ENCODE assay signal across 8 cellular contexts in genomic region chr19:33301011-33301899, GRCh38. TPM values are rescaled to one million over a fixed set of nuclear protein-coding genes. Genes with fewer than 3 reads are reported as not detected.
DNase-seq lines count a peak whose midpoint lies in the region; ATAC-seq, FAIRE-seq and TF ChIP-seq lines count a peak whose summit lies in the region.

No MANE protein-coding gene starts in this region.

- H3K4me1 ChIP-seq in SK-N-SH (ENCODE audit: control insufficient read depth in 1 of 2, insufficient read depth in 2 of 2, low read depth in 1 of 2, low read length in 1 of 2) (peaks cover 0 to 4% of the 10 kb centered on the region in 2 experiments; a peak in 1 of 4 replicates), breast epithelium (peaks cover 0 to 9% of the 10 kb centered on the region in 2 donors), lung (ENCODE audit: control insufficient read depth in 2 of 2, insufficient read depth in 2 of 2, low read length in 2 of 2) (peaks cover 0 to 18% of the 10 kb centered on the region in 2 donors), testis (peaks cover 8% of the 10 kb centered on the region)

- DNase-seq in SK-N-SH (peak; percentile 63), breast epithelium (ENCODE audit: low spot score in 2 of 2) (peak in 1 of 2 donors; percentile 51), lung (ENCODE audit: low spot score) (peak; percentile 38), testis (no peak), GM12892 (ENCODE audit: insufficient read length) (no peak), NCI-H82 (lab: John Stamatoyannopoulos, UW) (no peak)

- no peak for FAIRE-seq in GM12892 (lab: Jason Lieb, UNC)

- H3K79me2 ChIP-seq in SK-N-SH (ENCODE audit: insufficient read depth) = no peaks in the 10 kb centered on the region

- H3K4me2 ChIP-seq in SK-N-SH = no peak overlapping the region

- H3K36me3 ChIP-seq in SK-N-SH (replicated peaks in 1 of 2; ENCODE audit: control insufficient read depth in 1 of 2, insufficient read depth in 2 of 2, low read length in 1 of 2) (no peaks in the 10 kb centered on the region), breast epithelium (no peaks in the 10 kb centered on the region), lung (ENCODE audit: control insufficient read depth in 2 of 2, insufficient read depth in 2 of 2, low read length in 2 of 2) (no peaks in the 10 kb centered on the region), testis (ENCODE audit: low read depth, missing control alignments) (no peaks in the 10 kb centered on the region)

- no peak for TF ChIP-seq CTCF in SK-N-SH (IDR thresholded peaks at IDR 0.05)
- TF ChIP-seq CTCF in breast epithelium (IDR thresholded peaks at IDR 0.05) = no peak
- no peak for TF ChIP-seq CTCF in lung (IDR thresholded peaks at IDR 0.05; ENCODE audit: control extremely low read depth, extremely low read depth)
- TF ChIP-seq CTCF in testis (IDR thresholded peaks at IDR 0.05) = no peak

- H3K4me3 ChIP-seq in SK-N-SH (ENCODE audit: low read depth in 2 of 2, low read length in 1 of 2) = peak overlapping the region in 1 of 2 experiments; percentile 57; a peak in 1 of 4 replicates
- peak overlapping the region; percentile 60 to 86 (median 78) for H3K4me3 ChIP-seq in breast epithelium
- H3K4me3 ChIP-seq in lung = peak overlapping the region; percentile 68
- H3K4me3 ChIP-seq in testis = peak overlapping the region; percentile 40 to 48

- H3K27ac ChIP-seq in SK-N-SH (ENCODE audit: low read depth in 2 of 2, low read length in 1 of 2) (no peak overlapping the region), breast epithelium (peak overlapping the region in 1 of 2 donors; percentile 93), lung (ENCODE audit: low read depth in 1 of 2, low read length in 1 of 2) (peak overlapping the region in 1 of 2 donors; percentile 80), testis (no peak overlapping the region)

- CTCF ChIA-PET in SK-N-SH (lab: Yijun Ruan, JAX) = interaction anchor here (0.8 to 3.2 kb wide), 16 partner anchors 25 to 477 kb away, joined by 3 to 21 read pairs (median 4); partner anchors contain the start of gene CEBPG

- no peak for TF ChIP-seq POLR2A in breast epithelium (IDR thresholded peaks at IDR 0.05)
- TF ChIP-seq POLR2A in testis (IDR thresholded peaks at IDR 0.05) = no peak
- TF ChIP-seq POLR2A in GM12892 (IDR thresholded peaks at IDR 0.05; ENCODE audit: low read depth, low read length) = no peak

- H3K27me3 ChIP-seq in SK-N-SH (ENCODE audit: insufficient read depth) = peaks cover 54% of the 10 kb centered on the region
- no peaks in the 10 kb centered on the region for H3K27me3 ChIP-seq in breast epithelium
- no peaks in the 10 kb centered on the region for H3K27me3 ChIP-seq in lung (ENCODE audit: control insufficient read depth, insufficient read depth)
- H3K27me3 ChIP-seq in testis = no peaks in the 10 kb centered on the region

- H3K9me3 ChIP-seq in SK-N-SH (no peaks in the 10 kb centered on the region), breast epithelium (no peaks in the 10 kb centered on the region), lung (ENCODE audit: control insufficient read depth in 2 of 2, insufficient read depth in 1 of 2, low read length in 1 of 2) (no peaks in the 10 kb centered on the region), testis (no peaks in the 10 kb centered on the region)

- no peaks in the 10 kb centered on the region for H3K9me2 ChIP-seq in SK-N-SH

- no peak overlapping the region for H3K9ac ChIP-seq in SK-N-SH

- WGBS in SK-N-SH (ENCODE audit: low lambda C conversion rate) = 20% methylated on average over 20 of the region's 95 CpGs
- 1 to 2% methylated on average over 81 to 95 of the region's 95 CpGs for WGBS in lung, 2 donors
- 1 to 8% methylated on average over 9 to 62 of the region's 95 CpGs for WGBS in testis, 2 donors

- TF ChIP-seq EP300 in SK-N-SH (IDR thresholded peaks at IDR 0.05; ENCODE audit: borderline replicate concordance in 1 of 2, low read depth in 1 of 2, low read length in 1 of 2) = no peak

- no peak for TF ChIP-seq RAD21 in SK-N-SH (IDR thresholded peaks at IDR 0.05; ENCODE audit: low read length)

- ATAC-seq in SK-N-SH treated with all-trans-retinoic acid at 6 μM for 48 hours (no peak), lung (ENCODE audit: insufficient read depth, low FRiP score) (no peak), GM18498 (IDR thresholded peaks at IDR 0.05; ENCODE audit: unreplicated experiment) (no peak)

- H4K20me1 ChIP-seq in SK-N-SH (ENCODE audit: insufficient read depth) = no peaks in the 10 kb centered on the region

- no peaks in the 10 kb centered on the region for H3F3A ChIP-seq in SK-N-SH (replicated peaks; ENCODE audit: insufficient read depth)

- intact Hi-C loops in breast epithelium (cut with DNase I; ENCODE audit: low total_unique reads) = loop anchor here (10.0 kb wide), 1 partner anchor 94 kb away; no protein-coding TSS in a partner anchor
- intact Hi-C loops in testis (cut with DNase I; ENCODE audit: low total_unique reads) = no loop called here

- POLR2A ChIA-PET in SK-N-SH (lab: Yijun Ruan, JAX) = no interaction called here

- no peak overlapping the region for H2AFZ ChIP-seq in SK-N-SH (ENCODE audit: low read depth)

TF ChIP-seq in SK-N-SH, 30 proteins besides CTCF, POLR2A, EP300 and RAD21:
- TF ChIP-seq NRF1 (IDR thresholded peaks at IDR 0.05; ENCODE audit: low read depth, low read length) (no peak), SMC3 (IDR thresholded peaks at IDR 0.05; ENCODE audit: low read depth, low read length) (no peak), ELF1 (IDR thresholded peaks at IDR 0.05) (no peak), MEF2A (IDR thresholded peaks at IDR 0.05; ENCODE audit: borderline replicate concordance, low read depth) (no peak), RCOR1 (IDR thresholded peaks at IDR 0.05; ENCODE audit: low read length) (no peak), RFX5 (IDR thresholded peaks at IDR 0.05; ENCODE audit: low read length) (no peak), ZBTB33 (IDR thresholded peaks at IDR 0.05; ENCODE audit: borderline replicate concordance, low read depth) (no peak), RXRA (IDR thresholded peaks at IDR 0.05; ENCODE audit: borderline replicate concordance, low read depth) (no peak)

TF ChIP-seq in SK-N-SH treated with all-trans-retinoic acid at 6 μM for 48 hours, 23 proteins besides CTCF, POLR2A, EP300 and RAD21 (continues in another document):
- TF ChIP-seq ARNTL (CRISPR knock-in tag; IDR thresholded peaks at IDR 0.05; ENCODE audit: borderline replicate concordance, low read depth) (no peak), ESRRG (CRISPR knock-in tag; IDR thresholded peaks at IDR 0.05) (no peak), RARB (CRISPR knock-in tag; IDR thresholded peaks at IDR 0.05) (no peak), TCF4 (CRISPR knock-in tag; IDR thresholded peaks at IDR 0.05; ENCODE audit: borderline replicate concordance) (no peak), SNAI2 (CRISPR knock-in tag; IDR thresholded peaks at IDR 0.05) (no peak), PATZ1 (CRISPR knock-in tag; IDR thresholded peaks at IDR 0.05; ENCODE audit: borderline replicate concordance) (no peak), CREB5 (CRISPR knock-in tag; IDR thresholded peaks at IDR 0.05; ENCODE audit: low read depth) (no peak), ZNF8 (CRISPR knock-in tag; IDR thresholded peaks at IDR 0.05) (no peak), ZC3H10 (CRISPR knock-in tag; IDR thresholded peaks at IDR 0.05) (no peak), POU6F1 (CRISPR knock-in tag; IDR thresholded peaks at IDR 0.05; ENCODE audit: borderline replicate concordance, low read depth) (no peak), GLIS3 (CRISPR knock-in tag; IDR thresholded peaks at IDR 0.05) (no peak)

RNA-seq across cellular contexts. Expression of gene CEBPA, which starts 1.1 kb away (rescaled TPM):
- polyA plus RNA-seq in SK-N-SH (2012; rRNA removed) = 0.06 and 0.15 TPM in 2 replicates
- polyA plus RNA-seq in SK-N-SH (2012; cell fraction: cytosol; rRNA removed) = 0.08 and 0.12 TPM in 2 replicates
- 0.04 and 0.10 TPM in 2 replicates for polyA plus RNA-seq in SK-N-SH (2012; cell fraction: nucleus; rRNA removed)
- 100 to 1,000 TPM in 1 of 3 donors, 10 to 100 TPM in 2; 35.1 to 263 (median 67.5) TPM for total RNA-seq in breast epithelium
- 10 to 100 TPM; 51.3 to 71.0 TPM for total RNA-seq in lung
- 10 to 100 TPM; 20.4 to 93.8 TPM for polyA plus RNA-seq in lung
- total RNA-seq in testis = 1 to 10 TPM; 3.5 to 5.0 TPM
- 4.7 TPM for polyA plus RNA-seq in testis (ENCODE audit: insufficient read depth, low read depth, low replicate concordance)
- polyA plus RNA-seq in GM12892 (2012; ENCODE audit: missing spikeins) = not detected

Comparison
In these comparisons a context has a peak if more than half of its experiments do, and no peak if none do; other contexts are left out.
1. DNase-seq: peak in SK-N-SH (single experiment) and lung (single experiment); none in testis (single experiment), GM12892 (single experiment) and NCI-H82 (single experiment).
2. RNA of gene CEBPA, which starts 1.1 kb away (total RNA-seq): 51.3 to 71.0 TPM in lung and 35.1 to 263 TPM in breast epithelium; 3.5 to 5.0 TPM in testis; every median in the first group is over 4 times any median in the second.